In genomic region chr3:74267583-74268184, GRCh38 we compare ENCODE assay signal across 8 cellular contexts.
DNase-seq lines count a peak whose midpoint lies in the region; ATAC-seq and TF ChIP-seq lines count a peak whose summit lies in the region.

No MANE protein-coding gene starts in this region.

- CTCF ChIA-PET in RWPE1 (lab: Yijun Ruan, JAX): interaction anchor here (0.7 to 1.1 kb wide), 3 partner anchors 17 to 734 kb away, joined by 3 read pairs; no protein-coding TSS in a partner anchor

- no peaks in the 10 kb centered on the region for H3K9me3 Mint-ChIP-seq in osteocyte (ENCODE audit: unreplicated experiment)

- POLR2A ChIA-PET in RWPE1 (lab: Yijun Ruan, JAX; ENCODE audit: low non-redundant PET): no interaction called here

- ATAC-seq in HG02884 (IDR thresholded peaks at IDR 0.05; ENCODE audit: unreplicated experiment): peak; percentile 70

- no peaks in the 10 kb centered on the region for H3K36me3 Mint-ChIP-seq in osteocyte (ENCODE audit: unreplicated experiment)

- no peaks in the 10 kb centered on the region for H3K4me1 Mint-ChIP-seq in osteocyte (ENCODE audit: unreplicated experiment)

- no peak overlapping the region for H3K27ac Mint-ChIP-seq in osteocyte (ENCODE audit: unreplicated experiment)

- H3K27ac ChIP-seq in RWPE1: no peak overlapping the region

- TF ChIP-seq CTCF in RWPE1 (conservative IDR thresholded peaks at IDR 0.05; ENCODE audit: low read depth): peak; percentile 83
- TF ChIP-seq CTCF in osteocyte (IDR thresholded peaks at IDR 0.05): peak; percentile 80

- no peak overlapping the region for H3K4me3 Mint-ChIP-seq in osteocyte (ENCODE audit: unreplicated experiment)

- H3K27me3 Mint-ChIP-seq in osteocyte (ENCODE audit: unreplicated experiment): peaks cover 11% of the 10 kb centered on the region

- DNase-seq in NCI-H524 (lab: John Stamatoyannopoulos, UW) (peak; percentile 39 to 59), NCI-H524 treated with DMSO at 0.1 percent for 48 hours (lab: John Stamatoyannopoulos, UW) (no peak), RWPE1 (ENCODE audit: low spot score) (peak; percentile 20), fibroblast of gingiva (ENCODE audit: low read depth) (peak; percentile 42), osteocyte (ENCODE audit: extremely low spot score, unreplicated experiment) (no peak), T1000 (lab: John Stamatoyannopoulos, UW) (no peak), 8988T (no peak)

Comparison
In these comparisons a context has a peak if more than half of its experiments do, and no peak if none do; other contexts are left out.
1. DNase-seq: peak in NCI-H524 (2 of 2), RWPE1 (single experiment) and fibroblast of gingiva (single experiment); none in NCI-H524 treated with DMSO at 0.1 percent for 48 hours (single experiment), osteocyte (single experiment), T1000 (single experiment) and 8988T (single experiment).